1 cellular context compared by ENCODE assay signal in genomic region chr3:12816521-12817340, GRCh38.
TF ChIP-seq lines count a peak whose summit lies in the region.

No MANE protein-coding gene starts in this region.

TF ChIP-seq in IMR-90, 13 proteins besides CTCF, POLR2A, EP300 and RAD21:
- TF ChIP-seq BHLHE40 (IDR thresholded peaks at IDR 0.05; ENCODE audit: low read depth, low read length) (no peak), USF2 (IDR thresholded peaks at IDR 0.05; ENCODE audit: low read depth, low read length) (no peak), FOS (IDR thresholded peaks at IDR 0.05; ENCODE audit: low read depth, low read length) (no peak), CEBPB (IDR thresholded peaks at IDR 0.05; ENCODE audit: low read depth, low read length) (no peak), MAZ (IDR thresholded peaks at IDR 0.05; ENCODE audit: borderline replicate concordance, low read depth, low read length) (no peak), MXI1 (IDR thresholded peaks at IDR 0.05; ENCODE audit: borderline replicate concordance, low read depth, low read length) (no peak), MAFK (IDR thresholded peaks at IDR 0.05; ENCODE audit: low read depth, low read length) (no peak), ELK1 (IDR thresholded peaks at IDR 0.05; ENCODE audit: borderline replicate concordance, low read depth, low read length) (no peak), SMC3 (IDR thresholded peaks at IDR 0.05; ENCODE audit: low read depth, low read length) (no peak), NFE2L2 (IDR thresholded peaks at IDR 0.05; ENCODE audit: low read depth, low read length) (no peak), RFX5 (IDR thresholded peaks at IDR 0.05; ENCODE audit: low read depth, low read length) (no peak), CHD1 (IDR thresholded peaks at IDR 0.05; ENCODE audit: low read depth, low read length) (no peak), RCOR1 (IDR thresholded peaks at IDR 0.05; ENCODE audit: insufficient replicate concordance, low read length) (no peak)
